Comparison of ENCODE assay signal across 10 cellular contexts in genomic region chrX:139972113-139972512, GRCh38. TPM values are rescaled to one million over a fixed set of nuclear protein-coding genes. Genes with fewer than 3 reads are reported as not detected.
"Had no signal": no experiment of that assay in that cellular context is flagged by ENCODE, and none has a peak within 500 bp of the region (broad histone marks: within the 10 kb centered on the region; RNA-seq: fewer than 3 reads in every experiment).

No MANE protein-coding gene starts in this region.

- H3K4me3 ChIP-seq: GM23338 had no signal

- H3K27ac Mint-ChIP-seq: GM23338 had no signal

- DNase-seq: H9, HCEC 1CT, IMR-90, KBM-7 had no signal

- H3K4me3 Mint-ChIP-seq: GM23338, H9 had no signal

- FAIRE-seq: H1, H54 had no signal

- H3K4me2 ChIP-seq: KMS-11 had no signal

- H3K9ac ChIP-seq: KMS-11 had no signal

- H3K27ac ChIP-seq: HL-60, KMS-11 had no signal

RNA-seq across cellular contexts. Expression of gene CXorf66, which starts 6.8 kb away (rescaled TPM):
- total RNA-seq: GM23338, H1, H9, HT1080, IMR-90 had no signal
- polyA plus RNA-seq: GM23338, H1, IMR-90 had no signal
